In the genomic region with DNA sequence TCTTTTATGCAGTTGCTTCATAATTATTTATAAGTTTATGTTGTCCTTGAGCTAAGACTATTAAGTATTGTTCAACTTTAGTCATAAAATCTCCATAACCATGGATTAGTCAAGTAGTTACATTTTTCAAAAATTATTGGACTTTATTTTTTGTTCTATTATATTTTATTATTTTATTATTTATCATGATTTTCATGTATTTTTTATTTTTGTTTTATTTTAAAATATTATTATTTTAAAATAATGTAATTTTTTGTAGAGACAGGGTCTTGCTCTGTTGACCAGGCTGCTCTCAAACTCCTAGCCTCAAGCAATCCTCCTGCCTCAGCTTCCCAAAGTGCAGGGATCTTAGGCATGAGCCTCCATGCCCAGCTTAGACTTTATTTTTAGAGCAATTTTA, we compare ENCODE assay signal across 26 cellular contexts.
"Had no signal": no experiment of that assay in that cellular context is flagged by ENCODE, and none has a peak within 500 bp of the region (broad histone marks: within the 10 kb centered on the region; RNA-seq: fewer than 3 reads in every experiment).

No MANE protein-coding gene starts in this region.

- FAIRE-seq: keratinocyte, urothelium cell line had no signal

- H3K36me3 ChIP-seq: ovary, prostate gland, suprapubic skin, upper lobe of right lung had no signal

- DNase-seq: heart left ventricle; hypothalamus; left ventricle myocardium inferior; mesendoderm; naive B cell; natural killer cell; ovary; posterior cingulate gyrus; retina; right cardiac atrium; stimulated activated CD4-positive, alpha-beta T cell treated with anti-CD3 and anti-CD28 coated beads, Interleukin-12 subunit alpha, Interleukin-12 subunit beta, amount 100 ng/mL, for 4 hours; stimulated activated CD4-positive, alpha-beta T cell treated with anti-CD3 and anti-CD28 coated beads, Interleukin-15, amount 100 ng/mL, for 24 hours; stimulated activated CD4-positive, alpha-beta T cell treated with anti-CD3 and anti-CD28 coated beads, Interleukin-2, amount 100 ng/mL, for 24 hours; stimulated activated CD4-positive, alpha-beta T cell treated with anti-CD3 and anti-CD28 coated beads, Interleukin-4, amount 100 ng/mL, for 1 hour; stimulated activated naive B cell treated with anti-CD40 and anti-IgM and Interleukin-4, amounts not matched to agents 10 μg/mL and 1 μg/mL and 100 μg/mL, for 72 hours; stimulated activated naive CD8-positive, alpha-beta T cell treated with anti-CD3 and anti-CD28 coated beads, Interleukin-15, Interleukin-2, amounts not matched to agents 100 U/mL and 50 U/mL, for 24 hours; tibial artery; trophoblast cell; upper lobe of right lung had no signal

- H3K9me3 Mint-ChIP-seq: stimulated activated naive B cell treated with anti-CD40 and anti-IgM and Interleukin-4, amounts not matched to agents 10 μg/mL and 1 μg/mL and 100 μg/mL, for 72 hours had no signal

- H3K4me3 Mint-ChIP-seq: mesothelial cell of epicardium; naive B cell; natural killer cell; stimulated activated naive B cell treated with anti-CD40 and anti-IgM and Interleukin-4, amounts not matched to agents 10 μg/mL and 1 μg/mL and 100 μg/mL, for 72 hours had no signal

- ATAC-seq: heart left ventricle; natural killer cell; right cardiac atrium; stimulated activated naive B cell treated with anti-CD40 and anti-IgM and Interleukin-4, amounts not matched to agents 10 μg/mL and 1 μg/mL and 100 μg/mL, for 72 hours; stimulated activated naive CD8-positive, alpha-beta T cell treated with anti-CD3 and anti-CD28 coated beads, Interleukin-15, Interleukin-2, amounts not matched to agents 100 U/mL and 50 U/mL, for 24 hours; upper lobe of right lung had no signal

- H3K27ac Mint-ChIP-seq: mesothelial cell of epicardium; natural killer cell; stimulated activated naive B cell treated with anti-CD40 and anti-IgM and Interleukin-4, amounts not matched to agents 10 μg/mL and 1 μg/mL and 100 μg/mL, for 72 hours had no signal

- H3K27ac ChIP-seq: heart left ventricle, left ventricle myocardium inferior, ovary, prostate gland, suprapubic skin, thoracic aorta, tibial artery, upper lobe of right lung had no signal

- H3K9me3 ChIP-seq: heart left ventricle, left ventricle myocardium inferior, ovary, prostate gland, suprapubic skin, thoracic aorta, tibial artery, upper lobe of right lung had no signal

- H3K4me1 Mint-ChIP-seq: mesothelial cell of epicardium; naive B cell; stimulated activated naive B cell treated with anti-CD40 and anti-IgM and Interleukin-4, amounts not matched to agents 10 μg/mL and 1 μg/mL and 100 μg/mL, for 72 hours had no signal

- H3K36me3 Mint-ChIP-seq: mesothelial cell of epicardium; naive B cell; natural killer cell; stimulated activated naive B cell treated with anti-CD40 and anti-IgM and Interleukin-4, amounts not matched to agents 10 μg/mL and 1 μg/mL and 100 μg/mL, for 72 hours had no signal

- H3K27me3 ChIP-seq: heart left ventricle, ovary, suprapubic skin, tibial artery, upper lobe of right lung had no signal

- H3K4me3 ChIP-seq: heart left ventricle, left ventricle myocardium inferior, lung, ovary, prostate gland, suprapubic skin, thoracic aorta, tibial artery, upper lobe of right lung had no signal

- H3K4me1 ChIP-seq: left ventricle myocardium inferior, prostate gland, suprapubic skin, tibial artery, upper lobe of right lung had no signal
